In genomic region chr18:32026491-32027086, GRCh38 we compare ENCODE assay signal across 1 cellular context.
TF ChIP-seq lines count a peak whose summit lies in the region.

No MANE protein-coding gene starts in this region.

TF ChIP-seq in SK-N-SH, 30 proteins besides CTCF, POLR2A, EP300 and RAD21:
- TF ChIP-seq TEAD4 (IDR thresholded peaks at IDR 0.05; ENCODE audit: borderline replicate concordance, insufficient read depth) (no peak), CHD2 (IDR thresholded peaks at IDR 0.05; ENCODE audit: low read length, partially characterized antibody) (no peak), EZH2phosphoT487 (IDR thresholded peaks at IDR 0.05; ENCODE audit: borderline replicate concordance, low read depth) (no peak), FOSL2 (IDR thresholded peaks at IDR 0.05; ENCODE audit: borderline replicate concordance, low read depth) (no peak), MAX (IDR thresholded peaks at IDR 0.05; ENCODE audit: low read depth) (no peak)
